ENCODE assay signal across 32 cellular contexts in the genomic region with DNA sequence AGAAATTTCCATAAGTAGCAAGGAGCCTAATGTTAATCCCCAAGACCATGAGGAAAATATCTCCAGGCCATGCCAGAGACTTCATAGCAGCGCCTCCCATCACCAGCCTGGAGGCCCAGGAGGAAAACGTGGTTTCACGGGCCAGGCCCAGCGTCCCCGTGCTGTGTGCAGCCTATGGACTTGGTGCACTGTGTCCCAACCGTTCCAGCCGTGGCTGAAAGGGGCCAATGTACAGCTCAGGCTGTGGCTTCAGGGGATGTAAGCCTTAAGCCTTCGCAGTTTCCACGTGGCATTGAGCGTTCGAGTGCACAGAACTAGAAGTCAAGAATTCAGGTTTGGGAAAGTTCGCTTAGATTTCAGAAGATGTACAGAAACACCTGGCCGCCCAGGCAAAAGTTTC.
"Had no signal": no experiment of that assay in that cellular context is flagged by ENCODE, and none has a peak within 500 bp of the region (broad histone marks: within the 10 kb centered on the region; RNA-seq: fewer than 3 reads in every experiment).

No MANE protein-coding gene starts in this region.

- H3K4me3 ChIP-seq: adrenal gland, body of pancreas, breast epithelium had no signal

- H3K27me3 ChIP-seq: adrenal gland, body of pancreas, brain microvascular endothelial cell, breast epithelium had no signal

- H3K9me3 ChIP-seq: adrenal gland, body of pancreas, breast epithelium had no signal

- DNase-seq: activated B cell treated with CpG ODN at 0.5 μM for 24 hours; activated CD4-positive, alpha-beta memory T cell treated with anti-CD3 and anti-CD28 coated beads for 36 hours; activated CD4-positive, alpha-beta T cell treated with anti-CD3 and anti-CD28 coated beads for 4 hours; activated CD4-positive, alpha-beta T cell treated with anti-CD3 and anti-CD28 coated beads, Interleukin-2, amount 10 ng/mL, durations not matched to agents 24 days and 14 days; activated CD4-positive, alpha-beta T cell treated with anti-CD3 and anti-CD28 coated beads, Interleukin-2, amount 50 U/mL, for 1 hour; activated CD4-positive, alpha-beta T cell treated with anti-CD3 and anti-CD28 coated beads, Interleukin-2, amount 50 U/mL, for 4 hours; activated CD4-positive, CD25-positive, alpha-beta regulatory T cell treated with anti-CD3 and anti-CD28 coated beads, Interleukin-2, amount 50 U/mL, for 72 hours; activated CD8-positive, alpha-beta memory T cell treated with anti-CD3 and anti-CD28 coated beads, Interleukin-2, amount 50 U/mL, for 4 hours; activated CD8-positive, alpha-beta T cell treated with anti-CD3 and anti-CD28 coated beads for 36 hours; activated effector memory CD4-positive, alpha-beta T cell treated with anti-CD3 and anti-CD28 coated beads, Interleukin-2, amount 50 U/mL, for 16 hours; activated gamma-delta T cell treated with Interleukin-2 at 50 U/mL for 16 hours; activated naive CD4-positive, alpha-beta T cell; activated naive CD4-positive, alpha-beta T cell treated with anti-CD3 and anti-CD28 coated beads for 36 hours; activated naive CD4-positive, alpha-beta T cell treated with anti-CD3 and anti-CD28 coated beads, Interleukin-2, amount 50 U/mL, for 16 hours; activated naive CD8-positive, alpha-beta T cell treated with anti-CD3 and anti-CD28 coated beads for 36 hours; activated T-cell treated with anti-CD3 and anti-CD28 coated beads for 4 hours; activated T-cell treated with anti-CD3 and anti-CD28 coated beads, Interleukin-2, amount 50 U/mL, for 1 hour; activated T-cell treated with anti-CD3 and anti-CD28 coated beads, Interleukin-2, amount 50 U/mL, for 4 hours; activated T-cell treated with anti-CD3 and anti-CD28 coated beads, Interleukin-2, amount 50 U/mL, for 72 hours; adrenal gland; amniotic stem cell; aorta; body of pancreas; brain microvascular endothelial cell; central memory CD4-positive, alpha-beta T cell; T-helper 1 cell; T-helper 2 cell; T-helper 9 cell had no signal

- H3K4me1 ChIP-seq: adrenal gland, body of pancreas, breast epithelium had no signal

- ATAC-seq: activated CD8-positive, alpha-beta T cell treated with anti-CD3 and anti-CD28 coated beads for 36 hours; activated naive CD4-positive, alpha-beta T cell treated with anti-CD3 and anti-CD28 coated beads, Interleukin-2, amount 50 U/mL, for 72 hours; activated T-cell treated with anti-CD3 and anti-CD28 coated beads, Interleukin-2, amount 50 U/mL, for 4 hours; activated T-cell treated with anti-CD3 and anti-CD28 coated beads, Interleukin-2, amount 50 U/mL, for 72 hours; activated T-helper 17 cell treated with anti-CD3 and anti-CD28 coated beads, Interleukin-2, amount 50 U/mL, for 72 hours; body of pancreas had no signal

- H3K36me3 ChIP-seq: adrenal gland, brain microvascular endothelial cell, breast epithelium had no signal

- H3K27ac ChIP-seq: adrenal gland, body of pancreas, brain microvascular endothelial cell, breast epithelium, VCaP had no signal
